ENCODE assay signal across 8 cellular contexts in the genomic region with DNA sequence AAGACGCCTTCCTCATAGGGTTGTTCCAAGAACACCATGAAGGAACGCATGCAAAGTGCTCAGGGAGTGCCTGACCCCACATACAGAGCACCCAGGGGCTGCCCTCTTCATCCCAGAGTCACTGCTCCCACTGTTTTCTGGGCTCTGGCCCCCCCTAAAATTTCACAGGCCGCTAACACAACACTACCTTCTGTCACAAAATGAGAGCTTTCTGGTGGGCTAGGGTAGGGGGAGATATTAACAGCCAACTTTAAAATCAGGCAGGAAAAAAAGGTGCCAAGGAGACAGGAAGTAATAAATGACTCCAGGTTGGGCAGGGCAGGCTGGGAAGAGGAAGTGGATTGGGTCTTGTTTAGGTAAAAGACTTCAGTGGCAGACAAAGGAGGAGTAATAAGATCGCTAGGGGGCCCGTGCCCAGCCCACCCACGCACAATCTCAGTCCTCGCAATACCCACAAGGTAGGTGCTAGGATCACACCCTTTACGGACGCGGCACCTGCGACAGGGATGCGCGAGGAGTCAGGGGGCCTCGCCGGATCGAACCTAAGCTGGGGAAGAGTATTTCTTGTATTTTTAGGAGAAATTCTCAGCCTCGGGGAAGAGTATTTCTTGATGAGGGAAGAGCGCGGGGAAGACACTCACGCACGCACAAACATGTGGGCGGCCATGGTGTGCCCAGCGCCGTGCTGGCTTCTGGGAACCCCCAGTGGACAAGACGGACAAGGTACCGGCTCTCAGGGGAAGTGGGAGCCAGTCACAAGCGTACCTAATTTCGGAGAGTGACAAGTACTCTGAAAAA. TPM values are rescaled to one million over a fixed set of nuclear protein-coding genes. Genes with fewer than 3 reads are reported as not detected.
DNase-seq lines count a peak whose midpoint lies in the region; ATAC-seq and TF ChIP-seq lines count a peak whose summit lies in the region.

No MANE protein-coding gene starts in this region.

- ATAC-seq in activated T-cell treated with anti-CD3 and anti-CD28 coated beads, Interleukin-2, amount 50 U/mL, for 4 hours, result no peak
- ATAC-seq in heart right ventricle, result peak in 3 of 8 donors; percentile 1 to 4 (median 1)
- ATAC-seq in GM18907 (IDR thresholded peaks at IDR 0.05; ENCODE audit: unreplicated experiment), result no peak
- ATAC-seq in HG03469 (IDR thresholded peaks at IDR 0.05; ENCODE audit: unreplicated experiment), result no peak

- H3K9me3 Mint-ChIP-seq in activated T-cell treated with anti-CD3 and anti-CD28 coated beads, Interleukin-2, amount 50 U/mL, for 4 hours, result no peaks in the 10 kb centered on the region

- H3K4me3 ChIP-seq in heart right ventricle (peak overlapping the region; percentile 4 to 99 (median 97)), skeletal muscle satellite cell (ENCODE audit: low read length) (peak overlapping the region; percentile 80)

- peak overlapping the region; percentile 80 for H3K4me3 Mint-ChIP-seq in activated T-cell treated with anti-CD3 and anti-CD28 coated beads, Interleukin-2, amount 50 U/mL, for 4 hours

- intact Hi-C loops in heart right ventricle (cut with DNase I), result loop anchor here in 4 of 10 donors (2.0 to 5.0 kb wide), 2 partner anchors 36 to 37 kb away; no protein-coding TSS in a partner anchor

- peak overlapping the region; percentile 88 for H3K4me2 ChIP-seq in skeletal muscle satellite cell (ENCODE audit: low read length)

- H3K36me3 ChIP-seq in heart right ventricle (peaks cover 0 to 7% (median 0%) of the 10 kb centered on the region in 9 donors), skeletal muscle satellite cell (ENCODE audit: insufficient read depth, low read length) (no peaks in the 10 kb centered on the region)

- H3K9ac ChIP-seq in skeletal muscle satellite cell (ENCODE audit: low read depth, low read length), result peak overlapping the region; percentile 81

- DNase-seq in activated T-cell treated with anti-CD3 and anti-CD28 coated beads, Interleukin-2, amount 50 U/mL, for 4 hours, result no peak
- no peak for DNase-seq in activated T-cell treated with anti-CD3 and anti-CD28 coated beads, Interleukin-2, amount 50 U/mL, for 1 hour
- DNase-seq in activated CD4-positive, alpha-beta T cell treated with anti-CD3 and anti-CD28 coated beads, Interleukin-2, amount 50 U/mL, for 48 hours, result peak; percentile 21 to 33
- DNase-seq in heart right ventricle (no peak), HuH-7.5 (ENCODE audit: low spot score) (no peak)

- H3K27ac ChIP-seq in heart right ventricle, result peak overlapping the region in 9 of 10 donors; percentile 68 to 94 (median 86)

- no peaks in the 10 kb centered on the region for H3K27me3 ChIP-seq in heart right ventricle
- H3K27me3 ChIP-seq in skeletal muscle satellite cell (ENCODE audit: control insufficient read depth, insufficient read depth, low read length), result no peaks in the 10 kb centered on the region

- WGBS in heart right ventricle, 2 donors, result 61 to 65% methylated on average over 28 of the region's 28 CpGs

- peaks cover 8 to 29% (median 20%) of the 10 kb centered on the region in 9 donors for H3K4me1 ChIP-seq in heart right ventricle
- peaks cover 16% of the 10 kb centered on the region for H3K4me1 ChIP-seq in skeletal muscle satellite cell (ENCODE audit: control insufficient read depth, insufficient read depth, low read length)

- TF ChIP-seq CTCF in heart right ventricle (IDR thresholded peaks at IDR 0.05), result no peak

- H3K36me3 Mint-ChIP-seq in activated T-cell treated with anti-CD3 and anti-CD28 coated beads, Interleukin-2, amount 50 U/mL, for 4 hours (ENCODE audit: insufficient read depth), result peaks cover 10% of the 10 kb centered on the region

- H3K9me3 ChIP-seq in heart right ventricle (no peaks in the 10 kb centered on the region), skeletal muscle satellite cell (replicated peaks; ENCODE audit: low read length) (no peaks in the 10 kb centered on the region)

- H3K4me1 Mint-ChIP-seq in activated T-cell treated with anti-CD3 and anti-CD28 coated beads, Interleukin-2, amount 50 U/mL, for 4 hours (ENCODE audit: low read depth), result peaks cover 38% of the 10 kb centered on the region

- H3K27me3 Mint-ChIP-seq in activated T-cell treated with anti-CD3 and anti-CD28 coated beads, Interleukin-2, amount 50 U/mL, for 4 hours (ENCODE audit: low read depth), result no peaks in the 10 kb centered on the region

RNA-seq across cellular contexts. Expression of a gene that starts 0.9 kb away (rescaled TPM):
- 10 to 100 TPM; 23.4 to 60.3 (median 27.5) TPM for total RNA-seq in activated T-cell treated with anti-CD3 and anti-CD28 coated beads, Interleukin-2, amount 50 U/mL, for 4 hours
- 10 to 100 TPM; 10.4 to 30.8 (median 16.3) TPM for total RNA-seq in heart right ventricle
- polyA plus RNA-seq in heart right ventricle, result 10 to 100 TPM; 10.2 to 35.7 TPM
- 8.9 and 9.2 TPM in 2 replicates for total RNA-seq in skeletal muscle satellite cell (2012; rRNA removed)

RNA-seq across cellular contexts. Expression of a gene that starts 24.1 kb away (rescaled TPM):
- not detected for total RNA-seq in activated T-cell treated with anti-CD3 and anti-CD28 coated beads, Interleukin-2, amount 50 U/mL, for 4 hours
- not detected for total RNA-seq in heart right ventricle
- polyA plus RNA-seq in heart right ventricle, result under 1 TPM in 1 of 2 donors, not detected in 1; 0.48 TPM
- total RNA-seq in skeletal muscle satellite cell (2012; rRNA removed), result not detected in 2 replicates

Comparison
In these comparisons a context has a peak if more than half of its experiments do, and no peak if none do; other contexts are left out.
1. DNase-seq: peak in activated CD4-positive, alpha-beta T cell treated with anti-CD3 and anti-CD28 coated beads, Interleukin-2, amount 50 U/mL, for 48 hours (2 of 2); none in activated T-cell treated with anti-CD3 and anti-CD28 coated beads, Interleukin-2, amount 50 U/mL, for 4 hours (single experiment), activated T-cell treated with anti-CD3 and anti-CD28 coated beads, Interleukin-2, amount 50 U/mL, for 1 hour (single experiment), heart right ventricle (0 of 2) and HuH-7.5 (single experiment).